In genomic region chr11:57751676-57752253, GRCh38 we compare ENCODE assay signal across 8 cellular contexts.
DNase-seq lines count a peak whose midpoint lies in the region; ATAC-seq and FAIRE-seq lines count a peak whose summit lies in the region.

BTBD18 (minus strand) TSS chr11:57751819; CDS start chr11:57751188, 631 bp downstream.

- no peak for FAIRE-seq in urothelium cell line (lab: Jason Lieb, UNC)

- H3K27ac Mint-ChIP-seq in T-helper 1 cell treated with Interleukin-12 subunit alpha and Interleukin-12 subunit beta and Interleukin-4 antibody, amounts not matched to agents 30 μg/mL and 1 μg/mL, for 36 hours = peak within 1 kb of the TSS; percentile 24
- no peak within 1 kb of the TSS for H3K27ac Mint-ChIP-seq in effector memory CD8-positive, alpha-beta T cell

- no peaks in the 10 kb centered on the region for H3K9me3 Mint-ChIP-seq in T-helper 1 cell treated with Interleukin-12 subunit alpha and Interleukin-12 subunit beta and Interleukin-4 antibody, amounts not matched to agents 30 μg/mL and 1 μg/mL, for 36 hours
- no peaks in the 10 kb centered on the region for H3K9me3 Mint-ChIP-seq in effector memory CD8-positive, alpha-beta T cell

- no peaks in the 10 kb centered on the region for H3K27me3 Mint-ChIP-seq in T-helper 1 cell treated with Interleukin-12 subunit alpha and Interleukin-12 subunit beta and Interleukin-4 antibody, amounts not matched to agents 30 μg/mL and 1 μg/mL, for 36 hours (ENCODE audit: low read depth)
- no peaks in the 10 kb centered on the region for H3K27me3 Mint-ChIP-seq in effector memory CD8-positive, alpha-beta T cell

- peaks cover 16% of the 10 kb centered on the region for H3K4me1 Mint-ChIP-seq in T-helper 1 cell treated with Interleukin-12 subunit alpha and Interleukin-12 subunit beta and Interleukin-4 antibody, amounts not matched to agents 30 μg/mL and 1 μg/mL, for 36 hours (ENCODE audit: low read depth)
- no peaks in the 10 kb centered on the region for H3K4me1 Mint-ChIP-seq in effector memory CD8-positive, alpha-beta T cell (ENCODE audit: low read depth in 2 of 2)

- no peak for ATAC-seq in GM19324 (IDR thresholded peaks at IDR 0.05; ENCODE audit: low FRiP score, unreplicated experiment)
- ATAC-seq in effector memory CD8-positive, alpha-beta T cell (replicated peaks) = no peak

- no peak within 1 kb of the TSS for H3K4me3 Mint-ChIP-seq in T-helper 1 cell treated with Interleukin-12 subunit alpha and Interleukin-12 subunit beta and Interleukin-4 antibody, amounts not matched to agents 30 μg/mL and 1 μg/mL, for 36 hours
- no peak within 1 kb of the TSS for H3K4me3 Mint-ChIP-seq in effector memory CD8-positive, alpha-beta T cell

- DNase-seq in T-helper 1 cell = no peak
- DNase-seq in NCI-H1105 (lab: John Stamatoyannopoulos, UW) = peak; percentile 23
- DNase-seq in amniotic epithelial cell (ENCODE audit: low read depth) = peak; percentile 66
- peak; percentile 68 for DNase-seq in iris pigment epithelial cell (ENCODE audit: low read depth)
- DNase-seq in urothelium cell line (ENCODE audit: low spot score) = peak; percentile 40
- no peak for DNase-seq in effector memory CD8-positive, alpha-beta T cell

- H3K36me3 Mint-ChIP-seq in T-helper 1 cell treated with Interleukin-12 subunit alpha and Interleukin-12 subunit beta and Interleukin-4 antibody, amounts not matched to agents 30 μg/mL and 1 μg/mL, for 36 hours (ENCODE audit: low read depth) = peaks cover 6% of the 10 kb centered on the region
- no peaks in the 10 kb centered on the region for H3K36me3 Mint-ChIP-seq in effector memory CD8-positive, alpha-beta T cell (ENCODE audit: insufficient read depth)

Comparison
In these comparisons a context has a peak if more than half of its experiments do, and no peak if none do; other contexts are left out.
1. DNase-seq: peak in NCI-H1105 (single experiment), amniotic epithelial cell (single experiment), iris pigment epithelial cell (single experiment) and urothelium cell line (single experiment); none in T-helper 1 cell (0 of 5) and effector memory CD8-positive, alpha-beta T cell (0 of 3).